In genomic region chr16:339680-340079, GRCh38 we compare ENCODE assay signal across 16 cellular contexts. TPM values are rescaled to one million over a fixed set of nuclear protein-coding genes. Genes with fewer than 3 reads are reported as not detected.
DNase-seq lines count a peak whose midpoint lies in the region; ATAC-seq and TF ChIP-seq lines count a peak whose summit lies in the region.
"Had no signal": no experiment of that assay in that cellular context is flagged by ENCODE, and none has a peak within 500 bp of the region (broad histone marks: within the 10 kb centered on the region; RNA-seq: fewer than 3 reads in every experiment).

No MANE protein-coding gene starts in this region.

- ATAC-seq in activated T-cell treated with anti-CD3 and anti-CD28 coated beads, Interleukin-2, amount 50 U/mL, for 72 hours (replicated peaks in 1 of 2) = peak; percentile 25 to 36
- peak; percentile 43 for ATAC-seq in esophagus mucosa
- ATAC-seq in stimulated activated naive CD8-positive, alpha-beta T cell treated with anti-CD3 and anti-CD28 coated beads, Interleukin-15, amount 100 ng/mL, for 72 hours = peak; percentile 50
- no peak for ATAC-seq in GM18517 (IDR thresholded peaks at IDR 0.05; ENCODE audit: unreplicated experiment)
- no peak for ATAC-seq in GM19397 (IDR thresholded peaks at IDR 0.05; ENCODE audit: unreplicated experiment)
- ATAC-seq: heart left ventricle had no signal

- no TSS peak for BruUV-seq in MCF 10A (replicated peaks; lab: Mats Ljungman, UMichigan)

- H3K27ac Mint-ChIP-seq in activated T-cell treated with anti-CD3 and anti-CD28 coated beads, Interleukin-2, amount 50 U/mL, for 72 hours = no peak overlapping the region
- peak overlapping the region in 1 of 2 donors; percentile 61 for H3K27ac Mint-ChIP-seq in stimulated activated naive CD8-positive, alpha-beta T cell treated with anti-CD3 and anti-CD28 coated beads, Interleukin-15, amount 100 ng/mL, for 72 hours
- no peak overlapping the region for H3K27ac Mint-ChIP-seq in MCF 10A (ENCODE audit: low read depth, unreplicated experiment)

- peak overlapping the region; percentile 49 for H3K27ac ChIP-seq in RWPE1
- H3K27ac ChIP-seq: epithelial cell of prostate, pancreas, uterus, VCaP had no signal

- TF ChIP-seq CTCF in RWPE1 (conservative IDR thresholded peaks at IDR 0.05; ENCODE audit: low read depth) (no peak), MCF 10A (IDR thresholded peaks at IDR 0.05; ENCODE audit: unreplicated experiment) (no peak)

- intact Hi-C loops in MCF 10A (cut with micrococcal nuclease) = no loop called here

- H3K9me3 Mint-ChIP-seq in activated T-cell treated with anti-CD3 and anti-CD28 coated beads, Interleukin-2, amount 50 U/mL, for 72 hours = no peaks in the 10 kb centered on the region
- H3K9me3 Mint-ChIP-seq in stimulated activated naive CD8-positive, alpha-beta T cell treated with anti-CD3 and anti-CD28 coated beads, Interleukin-15, amount 100 ng/mL, for 72 hours = no peaks in the 10 kb centered on the region
- H3K9me3 Mint-ChIP-seq in MCF 10A (ENCODE audit: unreplicated experiment) = no peaks in the 10 kb centered on the region

- CTCF ChIA-PET in RWPE1 (lab: Yijun Ruan, JAX) (no interaction called here), MCF 10A (lab: Yijun Ruan, JAX) (interaction anchor here (0.6 kb wide), 1 partner anchor 158 kb away, joined by 3 read pairs; no protein-coding TSS in a partner anchor)

- H3K36me3 Mint-ChIP-seq in activated T-cell treated with anti-CD3 and anti-CD28 coated beads, Interleukin-2, amount 50 U/mL, for 72 hours (ENCODE audit: insufficient read depth in 2 of 2) = peaks cover 2 to 7% of the 10 kb centered on the region in 2 donors
- peaks cover 30% of the 10 kb centered on the region for H3K36me3 Mint-ChIP-seq in MCF 10A (ENCODE audit: insufficient read depth, unreplicated experiment)

- H3K4me3 Mint-ChIP-seq in activated T-cell treated with anti-CD3 and anti-CD28 coated beads, Interleukin-2, amount 50 U/mL, for 72 hours = peak overlapping the region in 1 of 2 donors; percentile 42
- H3K4me3 Mint-ChIP-seq in stimulated activated naive CD8-positive, alpha-beta T cell treated with anti-CD3 and anti-CD28 coated beads, Interleukin-15, amount 100 ng/mL, for 72 hours = peak overlapping the region in 1 of 2 donors; percentile 4
- no peak overlapping the region for H3K4me3 Mint-ChIP-seq in MCF 10A (ENCODE audit: unreplicated experiment)

- no peaks in the 10 kb centered on the region for H3K27me3 Mint-ChIP-seq in activated T-cell treated with anti-CD3 and anti-CD28 coated beads, Interleukin-2, amount 50 U/mL, for 72 hours (ENCODE audit: low read depth)
- H3K27me3 Mint-ChIP-seq in stimulated activated naive CD8-positive, alpha-beta T cell treated with anti-CD3 and anti-CD28 coated beads, Interleukin-15, amount 100 ng/mL, for 72 hours = no peaks in the 10 kb centered on the region
- no peaks in the 10 kb centered on the region for H3K27me3 Mint-ChIP-seq in MCF 10A (ENCODE audit: insufficient read depth, unreplicated experiment)

- no peak for DNase-seq in activated T-cell treated with anti-CD3 and anti-CD28 coated beads, Interleukin-2, amount 50 U/mL, for 72 hours
- DNase-seq in activated T-cell treated with anti-CD3 and anti-CD28 coated beads for 4 hours = no peak
- no peak for DNase-seq in RWPE1 (ENCODE audit: low spot score)
- DNase-seq in stimulated activated naive CD8-positive, alpha-beta T cell treated with anti-CD3 and anti-CD28 coated beads, Interleukin-15, amount 100 ng/mL, for 72 hours = no peak
- no peak for DNase-seq in MCF 10A (ENCODE audit: unreplicated experiment)
- DNase-seq: activated effector memory CD4-positive, alpha-beta T cell treated with anti-CD3 and anti-CD28 coated beads, Interleukin-2, amount 50 U/mL, for 16 hours; NCI-H1436; NCI-H510A treated with DMSO at 0.1 percent for 48 hours; uterus had no signal

- peaks cover 55% of the 10 kb centered on the region for H3K4me1 Mint-ChIP-seq in activated T-cell treated with anti-CD3 and anti-CD28 coated beads, Interleukin-2, amount 50 U/mL, for 72 hours (ENCODE audit: low read depth)
- peaks cover 76% of the 10 kb centered on the region for H3K4me1 Mint-ChIP-seq in stimulated activated naive CD8-positive, alpha-beta T cell treated with anti-CD3 and anti-CD28 coated beads, Interleukin-15, amount 100 ng/mL, for 72 hours
- peaks cover 15% of the 10 kb centered on the region for H3K4me1 Mint-ChIP-seq in MCF 10A (ENCODE audit: insufficient read depth, unreplicated experiment)

- POLR2A ChIA-PET in RWPE1 (lab: Yijun Ruan, JAX; ENCODE audit: low non-redundant PET) (no interaction called here), MCF 10A (lab: Yijun Ruan, JAX) (no interaction called here)

RNA-seq across cellular contexts. Expression of gene AXIN1, which starts 12.8 kb away (rescaled TPM):
- 10 to 100 TPM; 28.8 to 29.4 TPM for total RNA-seq in activated T-cell treated with anti-CD3 and anti-CD28 coated beads, Interleukin-2, amount 50 U/mL, for 72 hours
- total RNA-seq in esophagus mucosa = 15.3 TPM
- total RNA-seq in MCF 10A (2022) = 37.0 and 43.7 TPM in 2 replicates

RNA-seq across cellular contexts. Expression of gene MRPL28, which starts 30.7 kb away (rescaled TPM):
- 10 to 100 TPM; 54.5 to 73.2 TPM for total RNA-seq in activated T-cell treated with anti-CD3 and anti-CD28 coated beads, Interleukin-2, amount 50 U/mL, for 72 hours
- total RNA-seq in esophagus mucosa (50.8 TPM), MCF 10A (2022) (105 and 121 TPM in 2 replicates)

RNA-seq across cellular contexts. Expression of gene PGAP6, which starts 42.1 kb away (rescaled TPM):
- 10 to 100 TPM; 29.7 to 39.7 TPM for total RNA-seq in activated T-cell treated with anti-CD3 and anti-CD28 coated beads, Interleukin-2, amount 50 U/mL, for 72 hours
- total RNA-seq in esophagus mucosa (14.5 TPM), MCF 10A (2022) (18.3 and 23.9 TPM in 2 replicates)

RNA-seq across cellular contexts. Expression of gene PDIA2, which starts 56.7 kb away (rescaled TPM):
- under 1 TPM in 1 of 2 donors, not detected in 1; 0.42 TPM for total RNA-seq in activated T-cell treated with anti-CD3 and anti-CD28 coated beads, Interleukin-2, amount 50 U/mL, for 72 hours
- total RNA-seq in esophagus mucosa = not detected
- total RNA-seq in MCF 10A (2022) = 0.56 TPM in 1 of 2 replicates, not detected in the other

RNA-seq across cellular contexts. Expression of gene NME4, which starts 57.3 kb away (rescaled TPM):
- total RNA-seq in activated T-cell treated with anti-CD3 and anti-CD28 coated beads, Interleukin-2, amount 50 U/mL, for 72 hours = 10 to 100 TPM; 24.6 to 27.6 TPM
- total RNA-seq in esophagus mucosa = 25.3 TPM
- total RNA-seq in MCF 10A (2022) = 71.9 and 76.8 TPM in 2 replicates

Comparison
In these comparisons a context has a peak if more than half of its experiments do, and no peak if none do; other contexts are left out.
1. ATAC-seq: peak in activated T-cell treated with anti-CD3 and anti-CD28 coated beads, Interleukin-2, amount 50 U/mL, for 72 hours (2 of 2), esophagus mucosa (single experiment) and stimulated activated naive CD8-positive, alpha-beta T cell treated with anti-CD3 and anti-CD28 coated beads, Interleukin-15, amount 100 ng/mL, for 72 hours (single experiment); none in GM18517 (single experiment) and GM19397 (single experiment).